ENCODE assay signal across 24 cellular contexts in the genomic region with DNA sequence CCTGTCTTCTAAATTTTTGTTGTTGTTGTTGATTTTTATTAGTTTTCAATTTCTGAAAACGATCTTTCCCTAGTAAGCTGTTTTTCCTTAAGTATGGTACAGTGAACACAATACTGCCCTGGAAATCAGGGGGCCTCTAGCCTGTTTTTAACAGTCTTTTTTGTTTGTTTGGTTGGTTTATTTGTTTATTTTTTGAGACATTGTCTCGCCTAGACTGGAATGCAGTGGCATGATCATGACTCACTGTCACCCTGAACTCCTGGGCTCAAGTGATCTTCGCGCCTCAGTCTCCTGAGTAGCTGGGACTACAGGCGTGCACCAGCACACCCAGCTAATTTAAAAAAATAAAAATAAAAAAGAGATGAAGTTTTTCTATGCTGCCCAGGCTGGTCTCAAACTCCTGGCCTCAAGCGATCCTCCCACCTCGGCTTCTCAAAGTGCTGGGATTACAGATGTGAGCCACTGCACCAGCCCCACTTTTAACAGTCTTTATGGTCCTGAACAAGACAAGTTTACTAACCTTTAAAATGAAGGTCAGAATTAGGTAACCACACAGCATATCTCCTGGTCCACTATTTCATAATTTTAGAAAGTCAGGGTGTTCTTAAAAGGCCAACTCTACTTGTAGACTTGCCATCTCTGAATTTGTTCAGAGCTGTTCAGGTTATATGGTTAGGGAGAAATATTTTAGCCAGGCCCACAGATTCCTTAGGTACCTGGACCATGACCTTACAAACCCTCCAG. TPM values are rescaled to one million over a fixed set of nuclear protein-coding genes. Genes with fewer than 3 reads are reported as not detected.
DNase-seq lines count a peak whose midpoint lies in the region; ATAC-seq, FAIRE-seq and TF ChIP-seq lines count a peak whose summit lies in the region.
"Had no signal": no experiment of that assay in that cellular context is flagged by ENCODE, and none has a peak within 500 bp of the region (broad histone marks: within the 10 kb centered on the region; RNA-seq: fewer than 3 reads in every experiment).

No MANE protein-coding gene starts in this region.

- DNase-seq in MCF 10A (ENCODE audit: unreplicated experiment) (peak; percentile 52), breast epithelium (ENCODE audit: low spot score in 2 of 2) (no peak), astrocyte (ENCODE audit: low read depth) (no peak), AML-193 (lab: John Stamatoyannopoulos, UW) (no peak), NCI-H748 (lab: John Stamatoyannopoulos, UW; ENCODE audit: unreplicated experiment) (no peak)
- DNase-seq: activated CD8-positive, alpha-beta T cell treated with anti-CD3 and anti-CD28 coated beads, Interleukin-2, amount 10 ng/mL, durations not matched to agents 7 days and 5 days; activated naive CD8-positive, alpha-beta T cell treated with anti-CD3 and anti-CD28 coated beads, Interleukin-2, amount 50 U/mL, for 24 hours; CD4-positive, alpha-beta T cell; cerebellar nuclear complex; GDM1; left ventricle myocardium superior; naive thymus-derived CD4-positive, alpha-beta T cell; NCI-H2107; NCI-H774; RPMI8226; stimulated activated naive CD4-positive, alpha-beta T cell treated with Interleukin-2 at 50 U/mL for 16 hours had no signal

- no TSS peak for BruUV-seq in MCF 10A (replicated peaks; lab: Mats Ljungman, UMichigan)

- H3K27ac ChIP-seq in breast epithelium (no peak overlapping the region), astrocyte (ENCODE audit: low read depth, low read length) (no peak overlapping the region), liver (ENCODE audit: low read depth in 1 of 2, low read length in 2 of 2) (peak overlapping the region; percentile 20 to 60)
- H3K27ac ChIP-seq: prostate gland had no signal

- no peaks in the 10 kb centered on the region for H3K36me3 ChIP-seq in breast epithelium
- no peaks in the 10 kb centered on the region for H3K36me3 ChIP-seq in astrocyte (ENCODE audit: insufficient read depth, low read length)
- peaks cover 0 to 2% (median 0%) of the 10 kb centered on the region in 4 donors for H3K36me3 ChIP-seq in liver (ENCODE audit: control insufficient read depth in 4 of 4, insufficient read depth in 3 of 4, low read depth in 1 of 4, low read length in 3 of 4)
- H3K36me3 ChIP-seq: prostate gland had no signal

- H3K9ac ChIP-seq in astrocyte (ENCODE audit: low read length): no peak overlapping the region
- no peak overlapping the region for H3K9ac ChIP-seq in liver (ENCODE audit: low read depth in 1 of 2, low read length in 2 of 2)

- no peak for TF ChIP-seq CTCF in MCF 10A (IDR thresholded peaks at IDR 0.05; ENCODE audit: unreplicated experiment)
- TF ChIP-seq CTCF in breast epithelium (IDR thresholded peaks at IDR 0.05): no peak
- no peak for TF ChIP-seq CTCF in astrocyte (IDR thresholded peaks at IDR 0.05; ENCODE audit: insufficient read depth, low read depth, low read length)
- no peak for TF ChIP-seq CTCF in liver (IDR thresholded peaks at IDR 0.05; ENCODE audit: low read depth, low read length, missing input control)

- H3K9me3 ChIP-seq in breast epithelium (no peaks in the 10 kb centered on the region), astrocyte (ENCODE audit: insufficient read depth, low read depth, low read length) (no peaks in the 10 kb centered on the region), liver (ENCODE audit: control insufficient read depth in 4 of 4, low read length in 3 of 4) (no peaks in the 10 kb centered on the region)
- H3K9me3 ChIP-seq: prostate gland had no signal

- no peak for FAIRE-seq in astrocyte (lab: Jason Lieb, UNC)
- FAIRE-seq: endometrium, frontal cortex, GM12891 had no signal

- POLR2A ChIA-PET in MCF 10A (lab: Yijun Ruan, JAX): interaction anchor here (0.5 to 2.1 kb wide), 4 partner anchors 15 to 253 kb away, joined by 3 to 8 read pairs (median 3); a partner anchor contains a TSS

- H3K9me3 Mint-ChIP-seq in MCF 10A (ENCODE audit: unreplicated experiment) (no peaks in the 10 kb centered on the region), astrocyte (ENCODE audit: unreplicated experiment) (no peaks in the 10 kb centered on the region)
- H3K9me3 Mint-ChIP-seq: activated naive CD8-positive, alpha-beta T cell treated with anti-CD3 and anti-CD28 coated beads, Interleukin-2, amount 50 U/mL, for 24 hours; activated T-helper 17 cell treated with anti-CD3 and anti-CD28 coated beads, Interleukin-2, amount 50 U/mL, for 72 hours; CD4-positive, alpha-beta T cell; naive thymus-derived CD4-positive, alpha-beta T cell had no signal

- 89% methylated on average over 7 of the region's 7 CpGs for WGBS in liver

- H3K79me2 ChIP-seq in astrocyte (ENCODE audit: insufficient read depth, low read length): peaks cover 49% of the 10 kb centered on the region

- H3K4me1 ChIP-seq in breast epithelium: no peaks in the 10 kb centered on the region
- peaks cover 4% of the 10 kb centered on the region for H3K4me1 ChIP-seq in astrocyte (ENCODE audit: insufficient read depth, low read length)
- H3K4me1 ChIP-seq in liver (ENCODE audit: control insufficient read depth in 4 of 4, insufficient read depth in 4 of 4, low read length in 3 of 4): peaks cover 0 to 14% (median 4%) of the 10 kb centered on the region in 4 donors
- H3K4me1 ChIP-seq: prostate gland had no signal

- H3K27me3 Mint-ChIP-seq in MCF 10A (ENCODE audit: insufficient read depth, unreplicated experiment) (no peaks in the 10 kb centered on the region), astrocyte (ENCODE audit: low read depth, unreplicated experiment) (no peaks in the 10 kb centered on the region)
- H3K27me3 Mint-ChIP-seq: activated naive CD8-positive, alpha-beta T cell treated with anti-CD3 and anti-CD28 coated beads, Interleukin-2, amount 50 U/mL, for 24 hours; activated T-helper 17 cell treated with anti-CD3 and anti-CD28 coated beads, Interleukin-2, amount 50 U/mL, for 72 hours; CD4-positive, alpha-beta T cell; naive thymus-derived CD4-positive, alpha-beta T cell had no signal

- H3K27me3 ChIP-seq in breast epithelium: no peaks in the 10 kb centered on the region
- no peaks in the 10 kb centered on the region for H3K27me3 ChIP-seq in astrocyte (ENCODE audit: insufficient read depth, low read length)
- H3K27me3 ChIP-seq in liver (ENCODE audit: control insufficient read depth in 4 of 4, insufficient read depth in 4 of 4, low read length in 3 of 4): no peaks in the 10 kb centered on the region

- H2AFZ ChIP-seq in astrocyte (ENCODE audit: low read depth, low read length): no peak overlapping the region

- H3K4me3 Mint-ChIP-seq in MCF 10A (ENCODE audit: unreplicated experiment): no peak overlapping the region
- no peak overlapping the region for H3K4me3 Mint-ChIP-seq in astrocyte (ENCODE audit: unreplicated experiment)
- H3K4me3 Mint-ChIP-seq: activated CD8-positive, alpha-beta T cell treated with anti-CD3 and anti-CD28 coated beads, Interleukin-2, amount 10 ng/mL, durations not matched to agents 7 days and 5 days; activated naive CD8-positive, alpha-beta T cell treated with anti-CD3 and anti-CD28 coated beads, Interleukin-2, amount 50 U/mL, for 24 hours; activated T-helper 17 cell treated with anti-CD3 and anti-CD28 coated beads, Interleukin-2, amount 50 U/mL, for 72 hours; CD4-positive, alpha-beta T cell; naive thymus-derived CD4-positive, alpha-beta T cell had no signal

- intact Hi-C loops in MCF 10A (cut with micrococcal nuclease) (no loop called here), breast epithelium (cut with DNase I; ENCODE audit: low total_unique reads) (no loop called here)

- no peak overlapping the region for H3K4me2 ChIP-seq in astrocyte (ENCODE audit: low read length)

- ATAC-seq in HG02973 (IDR thresholded peaks at IDR 0.05; ENCODE audit: unreplicated experiment): no peak
- ATAC-seq in HG03460 (IDR thresholded peaks at IDR 0.05; ENCODE audit: unreplicated experiment): no peak
- ATAC-seq: activated CD8-positive, alpha-beta T cell treated with anti-CD3 and anti-CD28 coated beads, Interleukin-2, amount 10 ng/mL, durations not matched to agents 7 days and 5 days; activated naive CD8-positive, alpha-beta T cell treated with anti-CD3 and anti-CD28 coated beads, Interleukin-2, amount 50 U/mL, for 24 hours; activated T-helper 17 cell treated with anti-CD3 and anti-CD28 coated beads, Interleukin-2, amount 50 U/mL, for 72 hours; left ventricle myocardium superior; naive thymus-derived CD4-positive, alpha-beta T cell had no signal

- H3K4me1 Mint-ChIP-seq in MCF 10A (ENCODE audit: insufficient read depth, unreplicated experiment) (peaks cover 50% of the 10 kb centered on the region), astrocyte (ENCODE audit: low read depth, unreplicated experiment) (peaks cover 24% of the 10 kb centered on the region)
- H3K4me1 Mint-ChIP-seq: activated naive CD8-positive, alpha-beta T cell treated with anti-CD3 and anti-CD28 coated beads, Interleukin-2, amount 50 U/mL, for 24 hours had no signal

- H3K4me3 ChIP-seq in breast epithelium (no peak overlapping the region), astrocyte (ENCODE audit: insufficient read depth, low read depth, low read length) (no peak overlapping the region), liver (ENCODE audit: low read depth in 1 of 3, low read length in 3 of 3) (no peak overlapping the region)
- H3K4me3 ChIP-seq: prostate gland had no signal

- peaks cover 17% of the 10 kb centered on the region for H4K20me1 ChIP-seq in astrocyte (ENCODE audit: insufficient read depth, low read length)

- H3K36me3 Mint-ChIP-seq in MCF 10A (ENCODE audit: insufficient read depth, unreplicated experiment): peaks cover 26% of the 10 kb centered on the region
- peaks cover 5% of the 10 kb centered on the region for H3K36me3 Mint-ChIP-seq in astrocyte (ENCODE audit: low read depth, unreplicated experiment)

- H3K27ac Mint-ChIP-seq in MCF 10A (ENCODE audit: low read depth, unreplicated experiment): no peak overlapping the region
- H3K27ac Mint-ChIP-seq in astrocyte (ENCODE audit: unreplicated experiment): peak overlapping the region; percentile 77
- H3K27ac Mint-ChIP-seq: activated CD8-positive, alpha-beta T cell treated with anti-CD3 and anti-CD28 coated beads, Interleukin-2, amount 10 ng/mL, durations not matched to agents 7 days and 5 days; activated naive CD8-positive, alpha-beta T cell treated with anti-CD3 and anti-CD28 coated beads, Interleukin-2, amount 50 U/mL, for 24 hours; activated T-helper 17 cell treated with anti-CD3 and anti-CD28 coated beads, Interleukin-2, amount 50 U/mL, for 72 hours; CD4-positive, alpha-beta T cell; naive thymus-derived CD4-positive, alpha-beta T cell had no signal

- no peak for TF ChIP-seq RAD21 in liver (IDR thresholded peaks at IDR 0.05)

- TF ChIP-seq POLR2A in breast epithelium (IDR thresholded peaks at IDR 0.05): no peak

- CTCF ChIA-PET in MCF 10A (lab: Yijun Ruan, JAX): interaction anchor here (0.5 to 1.8 kb wide), 5 partner anchors 10 to 477 kb away, joined by 3 to 6 read pairs (median 4); no protein-coding TSS in a partner anchor

TF ChIP-seq in liver, 16 proteins besides CTCF, POLR2A, EP300 and RAD21 (continues in another document):
- TF ChIP-seq HNF4A (conservative IDR thresholded peaks at IDR 0.05): peak; percentile 20 to 48
- TF ChIP-seq, protein P1, sequence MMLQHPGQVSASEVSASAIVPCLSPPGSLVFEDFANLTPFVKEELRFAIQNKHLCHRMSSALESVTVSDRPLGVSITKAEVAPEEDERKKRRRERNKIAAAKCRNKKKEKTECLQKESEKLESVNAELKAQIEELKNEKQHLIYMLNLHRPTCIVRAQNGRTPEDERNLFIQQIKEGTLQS (IDR thresholded peaks at IDR 0.05): no peak

RNA-seq across cellular contexts. Expression of a gene that starts 35.4 kb away (rescaled TPM):
- total RNA-seq in MCF 10A (2022) (45.6 and 52.5 TPM in 2 replicates), breast epithelium (10 to 100 TPM; 13.3 to 21.2 (median 19.7) TPM), astrocyte (28.3 and 36.3 TPM in 2 replicates), liver (10 to 100 TPM; 12.3 to 19.7 TPM)
- 10 to 100 TPM in 1 of 2 donors, 1 to 10 TPM in 1; 9.5 to 15.9 TPM for polyA plus RNA-seq in liver

Comparison
In these comparisons a context has a peak if more than half of its experiments do, and no peak if none do; other contexts are left out.
1. H3K27ac ChIP-seq: peak in liver (2 of 2); none in breast epithelium (0 of 2) and astrocyte (single experiment).